ENCODE assay signal across 9 cellular contexts in genomic region chr3:16311960-16312451, GRCh38. TPM values are rescaled to one million over a fixed set of nuclear protein-coding genes. Genes with fewer than 3 reads are reported as not detected.
A peak's percentile ranks its signal among the peaks of the same experiment; 100 is the strongest.
DNase-seq lines count a peak whose midpoint lies in the region; ATAC-seq and TF ChIP-seq lines count a peak whose summit lies in the region.
"Had no signal": no experiment of that assay in that cellular context is flagged by ENCODE, and none has a peak within 500 bp of the region (broad histone marks: within the 10 kb centered on the region; RNA-seq: fewer than 3 reads in every experiment).

No MANE protein-coding gene starts in this region.

- H3K36me3 ChIP-seq in esophagus (ENCODE audit: control insufficient read depth in 2 of 2, insufficient read depth in 2 of 2, low read length in 1 of 2) (peaks cover 3 to 9% of the 10 kb centered on the region in 2 donors), stomach (peaks cover 3 to 61% (median 49%) of the 10 kb centered on the region in 4 donors)

- no peak for TF ChIP-seq CTCF in stomach (IDR thresholded peaks at IDR 0.05)

- H3K4me1 ChIP-seq in esophagus (ENCODE audit: control insufficient read depth in 2 of 2, insufficient read depth in 2 of 2, low read length in 1 of 2) (peaks cover 0 to 7% of the 10 kb centered on the region in 2 donors), stomach (peaks cover 0 to 22% (median 2%) of the 10 kb centered on the region in 4 donors)
- H3K4me1 ChIP-seq: parathyroid adenoma had no signal

- WGBS in esophagus, 2 donors, result 49 to 50% methylated on average over 6 of the region's 6 CpGs
- 58 to 67% (median 64%) methylated on average over 6 of the region's 6 CpGs for WGBS in stomach, 5 donors

- H3K9me3 ChIP-seq in esophagus (ENCODE audit: control insufficient read depth in 2 of 2, insufficient read depth in 1 of 2, low read depth in 1 of 2, low read length in 1 of 2), result no peaks in the 10 kb centered on the region
- H3K9me3 ChIP-seq in stomach, result no peaks in the 10 kb centered on the region

- peak overlapping the region; percentile 20 to 61 for H3K27ac ChIP-seq in esophagus (ENCODE audit: low read depth in 2 of 2, low read length in 1 of 2)
- H3K27ac ChIP-seq in stomach, result peak overlapping the region in 4 of 5 donors; percentile 26 to 59 (median 48)
- H3K27ac ChIP-seq: parathyroid adenoma had no signal

- intact Hi-C loops in stomach (cut with DNase I; ENCODE audit: low total_unique reads), result no loop called here

- peak in 3 of 5 experiments; percentile 52 to 92 (median 74) for DNase-seq in T-helper 2 cell
- DNase-seq in stomach, result no peak
- no peak for DNase-seq in NCI-H1694 treated with DMSO at 0.1 percent for 48 hours (lab: John Stamatoyannopoulos, UW)
- no peak for DNase-seq in foreskin melanocyte
- DNase-seq in cortex of kidney (lab: John Stamatoyannopoulos, UW), result no peak

- no peak for TF ChIP-seq POLR2A in stomach (IDR thresholded peaks at IDR 0.05)

- H3K27me3 ChIP-seq in esophagus (ENCODE audit: control insufficient read depth in 1 of 2, insufficient read depth in 2 of 2, low read length in 2 of 2) (no peaks in the 10 kb centered on the region), stomach (no peaks in the 10 kb centered on the region)

- H3K4me3 ChIP-seq in esophagus (ENCODE audit: low read depth in 1 of 2, low read length in 2 of 2) (no peak overlapping the region), stomach (no peak overlapping the region)

- ATAC-seq in GM19025 (IDR thresholded peaks at IDR 0.05; ENCODE audit: low read depth, unreplicated experiment), result peak; percentile 35
- ATAC-seq in HG02981 (IDR thresholded peaks at IDR 0.05; ENCODE audit: unreplicated experiment), result peak; percentile 49

- TF ChIP-seq EP300 in stomach (IDR thresholded peaks at IDR 0.05), result no peak

RNA-seq across cellular contexts. Expression of gene OXNAD1, which starts 47.0 kb away (rescaled TPM):
- polyA plus RNA-seq in esophagus, result 1 to 10 TPM; 4.9 to 6.6 TPM
- total RNA-seq in stomach, result 10 to 100 TPM in 2 of 5 donors, 1 to 10 TPM in 3; 6.7 to 51.3 (median 7.8) TPM
- polyA plus RNA-seq in stomach, result 10 to 100 TPM in 1 of 3 donors, 1 to 10 TPM in 2; 5.5 to 10.7 (median 7.4) TPM

RNA-seq across cellular contexts. Expression of gene DPH3, which starts 47.3 kb away (rescaled TPM):
- polyA plus RNA-seq in esophagus (1 to 10 TPM; 5.2 to 7.8 TPM), stomach (10 to 100 TPM in 2 of 3 donors, 1 to 10 TPM in 1; 9.4 to 21.2 (median 19.7) TPM)
- total RNA-seq in stomach, result 10 to 100 TPM in 3 of 5 donors, 1 to 10 TPM in 2; 4.7 to 19.6 (median 16.7) TPM

Comparison
In these comparisons a context has a peak if more than half of its experiments do, and no peak if none do; other contexts are left out.
1. DNase-seq: peak in T-helper 2 cell (3 of 5); none in stomach (single experiment), NCI-H1694 treated with DMSO at 0.1 percent for 48 hours (single experiment), foreskin melanocyte (single experiment) and cortex of kidney (single experiment).